Comparison of ENCODE assay signal across 27 cellular contexts in the genomic region with DNA sequence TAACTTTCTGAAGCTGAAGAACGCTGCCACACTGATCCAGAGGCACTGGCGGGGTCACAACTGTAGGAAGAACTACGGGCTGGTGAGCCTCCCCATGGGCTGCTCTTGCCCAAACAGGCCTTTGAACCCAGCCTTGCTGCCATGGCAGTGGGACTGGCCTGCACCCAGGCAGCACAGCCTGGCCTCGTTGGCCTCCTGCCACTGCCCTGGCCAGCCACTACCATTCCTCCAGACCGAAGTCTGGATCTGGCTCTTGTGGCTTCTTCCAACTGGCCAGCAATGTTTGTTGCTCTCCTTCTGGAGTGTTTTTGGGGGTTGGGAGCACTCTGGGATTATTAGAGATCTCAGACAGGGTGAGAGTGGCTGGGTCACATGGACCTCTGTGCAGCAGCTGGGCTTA. TPM values are rescaled to one million over a fixed set of nuclear protein-coding genes. Genes with fewer than 3 reads are reported as not detected.
DNase-seq lines count a peak whose midpoint lies in the region; ATAC-seq and TF ChIP-seq lines count a peak whose summit lies in the region.
"Had no signal": no experiment of that assay in that cellular context is flagged by ENCODE, and none has a peak within 500 bp of the region (broad histone marks: within the 10 kb centered on the region; RNA-seq: fewer than 3 reads in every experiment).

No MANE protein-coding gene starts in this region.

- TF ChIP-seq CTCF in endothelial cell (IDR thresholded peaks at IDR 0.05; ENCODE audit: unreplicated experiment): no peak
- no peak for TF ChIP-seq CTCF in gastrocnemius medialis (IDR thresholded peaks at IDR 0.05 in 4 of 5, conservative IDR thresholded peaks at IDR 0.05 in 1 of 5)

- in situ Hi-C loops in gastrocnemius medialis (cut with MboI; ENCODE audit: low sequenced_read_pairs in 4 of 4): no loop called here

- peaks cover 8% of the 10 kb centered on the region for H3K27me3 Mint-ChIP-seq in endothelial cell (ENCODE audit: unreplicated experiment)
- peaks cover 0 to 6% of the 10 kb centered on the region in 2 donors for H3K27me3 Mint-ChIP-seq in stimulated activated naive B cell treated with anti-CD40 and anti-IgM and Interleukin-4, amounts not matched to agents 10 μg/mL and 1 μg/mL and 100 μg/mL, for 72 hours
- no peaks in the 10 kb centered on the region for H3K27me3 Mint-ChIP-seq in activated T-helper 17 cell treated with anti-CD3 and anti-CD28 coated beads, Interleukin-2, amount 50 U/mL, for 72 hours

- peaks cover 36% of the 10 kb centered on the region for H3K4me1 Mint-ChIP-seq in endothelial cell (ENCODE audit: unreplicated experiment)
- peaks cover 6 to 18% of the 10 kb centered on the region in 2 donors for H3K4me1 Mint-ChIP-seq in stimulated activated naive B cell treated with anti-CD40 and anti-IgM and Interleukin-4, amounts not matched to agents 10 μg/mL and 1 μg/mL and 100 μg/mL, for 72 hours
- H3K4me1 Mint-ChIP-seq in activated T-helper 17 cell treated with anti-CD3 and anti-CD28 coated beads, Interleukin-2, amount 50 U/mL, for 72 hours: no peaks in the 10 kb centered on the region
- H3K4me1 Mint-ChIP-seq: activated naive CD4-positive, alpha-beta T cell treated with anti-CD3 and anti-CD28 coated beads, Interleukin-2, amount 10 ng/mL, durations not matched to agents 7 days and 5 days had no signal

- H3K36me3 ChIP-seq in gastrocnemius medialis: no peaks in the 10 kb centered on the region
- H3K36me3 ChIP-seq: HAP-1, prostate gland, suprapubic skin, upper lobe of right lung had no signal

- H3K4me1 ChIP-seq in gastrocnemius medialis: no peaks in the 10 kb centered on the region
- H3K4me1 ChIP-seq: HAP-1, prostate gland, suprapubic skin, upper lobe of right lung had no signal

- peak in 45 of 58 donors; percentile 6 to 84 (median 47) for DNase-seq in anterior cingulate cortex (lab: John Stamatoyannopoulos, UW)
- DNase-seq in endothelial cell (ENCODE audit: low spot score): no peak
- peak; percentile 13 for DNase-seq in middle frontal gyrus (ENCODE audit: extremely low spot score, low spot score)
- no peak for DNase-seq in stimulated activated naive B cell treated with anti-CD40 and anti-IgM and Interleukin-4, amounts not matched to agents 10 μg/mL and 1 μg/mL and 100 μg/mL, for 72 hours
- DNase-seq in gastrocnemius medialis: no peak
- no peak for DNase-seq in HuH-7 (ENCODE audit: low spot score)
- DNase-seq: activated CD4-positive, alpha-beta T cell treated with anti-CD3 and anti-CD28 coated beads for 4 hours; activated CD8-positive, alpha-beta T cell treated with anti-CD3 and anti-CD28 coated beads, Interleukin-2, amount 10 ng/mL, durations not matched to agents 7 days and 5 days; activated naive CD4-positive, alpha-beta T cell treated with anti-CD3 and anti-CD28 coated beads, Interleukin-2, amount 10 ng/mL, durations not matched to agents 7 days and 5 days; COR-L47; DMS53; Karpas-422; NCI-H1417 treated with DMSO at 0.1 percent for 48 hours; NCI-H226; NCI-H69; SIG-M5; upper lobe of right lung had no signal

- intact Hi-C loops in gastrocnemius medialis (cut with DNase I; ENCODE audit: low total_unique reads): no loop called here

- no peak overlapping the region for H3K27ac Mint-ChIP-seq in endothelial cell (ENCODE audit: unreplicated experiment)
- peak overlapping the region; percentile 51 for H3K27ac Mint-ChIP-seq in stimulated activated naive B cell treated with anti-CD40 and anti-IgM and Interleukin-4, amounts not matched to agents 10 μg/mL and 1 μg/mL and 100 μg/mL, for 72 hours
- no peak overlapping the region for H3K27ac Mint-ChIP-seq in activated T-helper 17 cell treated with anti-CD3 and anti-CD28 coated beads, Interleukin-2, amount 50 U/mL, for 72 hours
- H3K27ac Mint-ChIP-seq: activated CD8-positive, alpha-beta T cell treated with anti-CD3 and anti-CD28 coated beads, Interleukin-2, amount 10 ng/mL, durations not matched to agents 7 days and 5 days; activated naive CD4-positive, alpha-beta T cell treated with anti-CD3 and anti-CD28 coated beads, Interleukin-2, amount 10 ng/mL, durations not matched to agents 7 days and 5 days; stimulated activated memory B cell treated with anti-CD40 and anti-IgM and Interleukin-4, amounts not matched to agents 10 μg/mL and 1 μg/mL and 100 μg/mL, for 72 hours; T-helper 2 cell treated with Interferon-gamma antibody and Interleukin-4, amounts not matched to agents 5 μg/mL and 100 μg/mL, for 36 hours had no signal

- peaks cover 19% of the 10 kb centered on the region for H3K36me3 Mint-ChIP-seq in endothelial cell (ENCODE audit: low read depth, unreplicated experiment)
- no peaks in the 10 kb centered on the region for H3K36me3 Mint-ChIP-seq in stimulated activated naive B cell treated with anti-CD40 and anti-IgM and Interleukin-4, amounts not matched to agents 10 μg/mL and 1 μg/mL and 100 μg/mL, for 72 hours
- no peaks in the 10 kb centered on the region for H3K36me3 Mint-ChIP-seq in activated T-helper 17 cell treated with anti-CD3 and anti-CD28 coated beads, Interleukin-2, amount 50 U/mL, for 72 hours (ENCODE audit: low read depth)
- H3K36me3 Mint-ChIP-seq: activated naive CD4-positive, alpha-beta T cell treated with anti-CD3 and anti-CD28 coated beads, Interleukin-2, amount 10 ng/mL, durations not matched to agents 7 days and 5 days; stimulated activated memory B cell treated with anti-CD40 and anti-IgM and Interleukin-4, amounts not matched to agents 10 μg/mL and 1 μg/mL and 100 μg/mL, for 72 hours had no signal

- H3K4me3 Mint-ChIP-seq in endothelial cell (ENCODE audit: unreplicated experiment): peak overlapping the region; percentile 22
- no peak overlapping the region for H3K4me3 Mint-ChIP-seq in stimulated activated naive B cell treated with anti-CD40 and anti-IgM and Interleukin-4, amounts not matched to agents 10 μg/mL and 1 μg/mL and 100 μg/mL, for 72 hours
- no peak overlapping the region for H3K4me3 Mint-ChIP-seq in activated T-helper 17 cell treated with anti-CD3 and anti-CD28 coated beads, Interleukin-2, amount 50 U/mL, for 72 hours
- H3K4me3 Mint-ChIP-seq: activated CD8-positive, alpha-beta T cell treated with anti-CD3 and anti-CD28 coated beads, Interleukin-2, amount 10 ng/mL, durations not matched to agents 7 days and 5 days; activated naive CD4-positive, alpha-beta T cell treated with anti-CD3 and anti-CD28 coated beads, Interleukin-2, amount 10 ng/mL, durations not matched to agents 7 days and 5 days; stimulated activated memory B cell treated with anti-CD40 and anti-IgM and Interleukin-4, amounts not matched to agents 10 μg/mL and 1 μg/mL and 100 μg/mL, for 72 hours; T-helper 2 cell treated with Interferon-gamma antibody and Interleukin-4, amounts not matched to agents 5 μg/mL and 100 μg/mL, for 36 hours had no signal

- no peak overlapping the region for H3K4me3 ChIP-seq in gastrocnemius medialis
- H3K4me3 ChIP-seq: BLaER1 treated with 17β-estradiol and CSF1 and Interleukin-3, amounts not matched to agents 10 nM and 100 nM; HAP-1; heart right ventricle; prostate gland; suprapubic skin; upper lobe of right lung had no signal

- no peaks in the 10 kb centered on the region for H3K9me3 ChIP-seq in gastrocnemius medialis
- H3K9me3 ChIP-seq: BLaER1 treated with 17β-estradiol and CSF1 and Interleukin-3, amounts not matched to agents 10 nM and 100 nM; HAP-1; heart right ventricle; prostate gland; suprapubic skin; upper lobe of right lung had no signal

- H3K9me3 Mint-ChIP-seq in endothelial cell (ENCODE audit: unreplicated experiment): no peaks in the 10 kb centered on the region
- H3K9me3 Mint-ChIP-seq in stimulated activated naive B cell treated with anti-CD40 and anti-IgM and Interleukin-4, amounts not matched to agents 10 μg/mL and 1 μg/mL and 100 μg/mL, for 72 hours: peaks cover 2 to 6% of the 10 kb centered on the region in 2 donors
- H3K9me3 Mint-ChIP-seq in activated T-helper 17 cell treated with anti-CD3 and anti-CD28 coated beads, Interleukin-2, amount 50 U/mL, for 72 hours: peaks cover 4% of the 10 kb centered on the region
- H3K9me3 Mint-ChIP-seq: activated naive CD4-positive, alpha-beta T cell treated with anti-CD3 and anti-CD28 coated beads, Interleukin-2, amount 10 ng/mL, durations not matched to agents 7 days and 5 days; T-helper 2 cell treated with Interferon-gamma antibody and Interleukin-4, amounts not matched to agents 5 μg/mL and 100 μg/mL, for 36 hours had no signal

- no peaks in the 10 kb centered on the region for H3K27me3 ChIP-seq in gastrocnemius medialis
- H3K27me3 ChIP-seq: BLaER1 treated with 17β-estradiol and CSF1 and Interleukin-3, amounts not matched to agents 10 nM and 100 nM; heart right ventricle; suprapubic skin; upper lobe of right lung had no signal

- no peak for ATAC-seq in stimulated activated naive B cell treated with anti-CD40 and anti-IgM and Interleukin-4, amounts not matched to agents 10 μg/mL and 1 μg/mL and 100 μg/mL, for 72 hours (replicated peaks)
- no peak for ATAC-seq in activated T-helper 17 cell treated with anti-CD3 and anti-CD28 coated beads, Interleukin-2, amount 50 U/mL, for 72 hours (replicated peaks)
- no peak for ATAC-seq in gastrocnemius medialis
- ATAC-seq: activated CD8-positive, alpha-beta T cell treated with anti-CD3 and anti-CD28 coated beads, Interleukin-2, amount 10 ng/mL, durations not matched to agents 7 days and 5 days; Panc1; stimulated activated memory B cell treated with anti-CD40 and anti-IgM and Interleukin-4, amounts not matched to agents 10 μg/mL and 1 μg/mL and 100 μg/mL, for 72 hours; upper lobe of right lung had no signal

- H3K27ac ChIP-seq in gastrocnemius medialis: no peak overlapping the region
- H3K27ac ChIP-seq: BLaER1 treated with 17β-estradiol and CSF1 and Interleukin-3, amounts not matched to agents 10 nM and 100 nM; heart right ventricle; HL-60; prostate gland; suprapubic skin; upper lobe of right lung had no signal

- no peak for TF ChIP-seq POLR2A in gastrocnemius medialis (IDR thresholded peaks at IDR 0.05)

RNA-seq across cellular contexts. Expression of a gene that starts 51.0 kb away (rescaled TPM):
- total RNA-seq in endothelial cell (ENCODE audit: unreplicated experiment) (18.3 TPM), gastrocnemius medialis (1 to 10 TPM; 1.6 to 3.5 (median 2.1) TPM)
- 1 to 10 TPM in 1 of 2 donors, under 1 TPM in 1; 0.95 to 4.0 TPM for total RNA-seq in activated T-helper 17 cell treated with anti-CD3 and anti-CD28 coated beads, Interleukin-2, amount 50 U/mL, for 72 hours
- total RNA-seq: activated CD8-positive, alpha-beta T cell treated with anti-CD3 and anti-CD28 coated beads, Interleukin-2, amount 10 ng/mL, durations not matched to agents 7 days and 5 days had no signal

Comparison
In these comparisons a context has a peak if more than half of its experiments do, and no peak if none do; other contexts are left out.
1. DNase-seq: peak in anterior cingulate cortex (45 of 58) and middle frontal gyrus (single experiment); none in endothelial cell (single experiment), stimulated activated naive B cell treated with anti-CD40 and anti-IgM and Interleukin-4, amounts not matched to agents 10 μg/mL and 1 μg/mL and 100 μg/mL, for 72 hours (single experiment), gastrocnemius medialis (0 of 2) and HuH-7 (single experiment).